1 cellular context compared by ENCODE assay signal in the genomic region with DNA sequence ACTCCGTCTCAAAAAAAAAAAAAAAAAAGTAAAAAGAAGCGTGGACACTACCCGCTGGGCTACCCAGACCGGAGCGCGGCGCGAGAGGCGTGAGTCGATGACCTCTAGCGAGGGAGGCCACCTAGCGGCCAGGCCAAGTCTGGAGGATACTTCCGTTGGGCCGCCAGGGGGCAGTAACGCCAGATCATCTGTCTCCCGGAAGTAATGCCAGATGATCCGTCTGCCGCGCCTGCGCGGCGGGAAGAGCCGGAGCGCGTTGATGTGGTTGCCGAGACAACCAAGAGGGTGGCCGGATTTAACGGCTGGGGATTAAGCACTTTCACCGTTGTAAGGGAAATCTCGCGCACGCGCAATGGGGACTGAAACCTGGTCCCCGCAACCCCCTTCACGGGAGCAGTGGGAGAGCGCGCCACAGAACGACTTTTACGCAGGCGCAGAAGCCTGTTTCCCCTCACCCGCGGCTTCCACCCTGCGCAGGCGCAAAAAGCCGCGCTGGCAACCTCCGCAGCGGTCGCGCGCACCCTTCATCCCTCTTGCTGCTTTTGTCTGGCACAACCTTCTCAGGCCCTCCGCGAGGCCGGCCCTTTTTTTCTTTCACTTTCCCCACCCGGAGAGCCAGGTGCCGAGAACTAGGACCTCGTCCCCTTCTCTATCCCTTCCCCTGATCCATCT.
TF ChIP-seq lines count a peak whose summit lies in the region.

No MANE protein-coding gene starts in this region.

TF ChIP-seq in K562, 482 proteins besides CTCF, POLR2A, EP300 and RAD21 (continued from another document and continues in another):
- TF ChIP-seq, protein P1, sequence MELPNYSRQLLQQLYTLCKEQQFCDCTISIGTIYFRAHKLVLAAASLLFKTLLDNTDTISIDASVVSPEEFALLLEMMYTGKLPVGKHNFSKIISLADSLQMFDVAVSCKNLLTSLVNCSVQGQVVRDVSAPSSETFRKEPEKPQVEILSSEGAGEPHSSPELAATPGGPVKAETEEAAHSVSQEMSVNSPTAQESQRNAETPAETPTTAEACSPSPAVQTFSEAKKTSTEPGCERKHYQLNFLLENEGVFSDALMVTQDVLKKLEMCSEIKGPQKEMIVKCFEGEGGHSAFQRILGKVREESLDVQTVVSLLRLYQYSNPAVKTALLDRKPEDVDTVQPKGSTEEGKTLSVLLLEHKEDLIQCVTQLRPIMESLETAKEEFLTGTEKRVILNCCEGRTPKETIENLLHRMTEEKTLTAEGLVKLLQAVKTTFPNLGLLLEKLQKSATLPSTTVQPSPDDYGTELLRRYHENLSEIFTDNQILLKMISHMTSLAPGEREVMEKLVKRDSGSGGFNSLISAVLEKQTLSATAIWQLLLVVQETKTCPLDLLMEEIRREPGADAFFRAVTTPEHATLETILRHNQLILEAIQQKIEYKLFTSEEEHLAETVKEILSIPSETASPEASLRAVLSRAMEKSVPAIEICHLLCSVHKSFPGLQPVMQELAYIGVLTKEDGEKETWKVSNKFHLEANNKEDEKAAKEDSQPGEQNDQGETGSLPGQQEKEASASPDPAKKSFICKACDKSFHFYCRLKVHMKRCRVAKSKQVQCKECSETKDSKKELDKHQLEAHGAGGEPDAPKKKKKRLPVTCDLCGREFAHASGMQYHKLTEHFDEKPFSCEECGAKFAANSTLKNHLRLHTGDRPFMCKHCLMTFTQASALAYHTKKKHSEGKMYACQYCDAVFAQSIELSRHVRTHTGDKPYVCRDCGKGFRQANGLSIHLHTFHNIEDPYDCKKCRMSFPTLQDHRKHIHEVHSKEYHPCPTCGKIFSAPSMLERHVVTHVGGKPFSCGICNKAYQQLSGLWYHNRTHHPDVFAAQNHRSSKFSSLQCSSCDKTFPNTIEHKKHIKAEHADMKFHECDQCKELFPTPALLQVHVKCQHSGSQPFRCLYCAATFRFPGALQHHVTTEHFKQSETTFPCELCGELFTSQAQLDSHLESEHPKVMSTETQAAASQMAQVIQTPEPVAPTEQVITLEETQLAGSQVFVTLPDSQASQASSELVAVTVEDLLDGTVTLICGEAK (IDR thresholded peaks at IDR 0.05): peak; percentile 88
- TF ChIP-seq, protein P1 (CRISPR knock-in tag; IDR thresholded peaks at IDR 0.05): no peak
- TF ChIP-seq ZNF146 (CRISPR knock-in tag; IDR thresholded peaks at IDR 0.05; ENCODE audit: unreplicated experiment): no peak
- no peak for TF ChIP-seq CHD4 (IDR thresholded peaks at IDR 0.05; ENCODE audit: insufficient read depth, insufficient replicate concordance, low read depth, low read length, poor library complexity, severe bottlenecking)
- TF ChIP-seq ZNF384 (IDR thresholded peaks at IDR 0.05; ENCODE audit: low read depth, low read length): peak; percentile 96
- TF ChIP-seq NCOA1 (IDR thresholded peaks at IDR 0.05; ENCODE audit: low read depth): peak; percentile 87
- no peak for TF ChIP-seq ZNF23 (CRISPR knock-in tag; IDR thresholded peaks at IDR 0.05)
- no peak for TF ChIP-seq PRPF4 (IDR thresholded peaks at IDR 0.05; ENCODE audit: insufficient read depth, low read depth, low read length, poor library complexity, severe bottlenecking)
- no peak for TF ChIP-seq ZNF79 (CRISPR knock-in tag; IDR thresholded peaks at IDR 0.05; ENCODE audit: low read depth)
- TF ChIP-seq YBX1 (IDR thresholded peaks at IDR 0.05): no peak
- TF ChIP-seq SRSF7 (optimal IDR thresholded peaks at IDR 0.05; ENCODE audit: low read depth, low read length): no peak
- peak; percentile 66; the same call in 1 of the 2 replicates for TF ChIP-seq DMBX1 (CRISPR knock-in tag; IDR thresholded peaks at IDR 0.05; ENCODE audit: borderline replicate concordance)
- TF ChIP-seq, protein P2, sequence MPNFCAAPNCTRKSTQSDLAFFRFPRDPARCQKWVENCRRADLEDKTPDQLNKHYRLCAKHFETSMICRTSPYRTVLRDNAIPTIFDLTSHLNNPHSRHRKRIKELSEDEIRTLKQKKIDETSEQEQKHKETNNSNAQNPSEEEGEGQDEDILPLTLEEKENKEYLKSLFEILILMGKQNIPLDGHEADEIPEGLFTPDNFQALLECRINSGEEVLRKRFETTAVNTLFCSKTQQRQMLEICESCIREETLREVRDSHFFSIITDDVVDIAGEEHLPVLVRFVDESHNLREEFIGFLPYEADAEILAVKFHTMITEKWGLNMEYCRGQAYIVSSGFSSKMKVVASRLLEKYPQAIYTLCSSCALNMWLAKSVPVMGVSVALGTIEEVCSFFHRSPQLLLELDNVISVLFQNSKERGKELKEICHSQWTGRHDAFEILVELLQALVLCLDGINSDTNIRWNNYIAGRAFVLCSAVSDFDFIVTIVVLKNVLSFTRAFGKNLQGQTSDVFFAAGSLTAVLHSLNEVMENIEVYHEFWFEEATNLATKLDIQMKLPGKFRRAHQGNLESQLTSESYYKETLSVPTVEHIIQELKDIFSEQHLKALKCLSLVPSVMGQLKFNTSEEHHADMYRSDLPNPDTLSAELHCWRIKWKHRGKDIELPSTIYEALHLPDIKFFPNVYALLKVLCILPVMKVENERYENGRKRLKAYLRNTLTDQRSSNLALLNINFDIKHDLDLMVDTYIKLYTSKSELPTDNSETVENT (CRISPR knock-in tag; IDR thresholded peaks at IDR 0.05): peak; percentile 56
- no peak for TF ChIP-seq NFYB (IDR thresholded peaks at IDR 0.05; ENCODE audit: extremely low read depth, insufficient read length)
- TF ChIP-seq ADNP (tag; IDR thresholded peaks at IDR 0.05): no peak
- TF ChIP-seq, protein P3, sequence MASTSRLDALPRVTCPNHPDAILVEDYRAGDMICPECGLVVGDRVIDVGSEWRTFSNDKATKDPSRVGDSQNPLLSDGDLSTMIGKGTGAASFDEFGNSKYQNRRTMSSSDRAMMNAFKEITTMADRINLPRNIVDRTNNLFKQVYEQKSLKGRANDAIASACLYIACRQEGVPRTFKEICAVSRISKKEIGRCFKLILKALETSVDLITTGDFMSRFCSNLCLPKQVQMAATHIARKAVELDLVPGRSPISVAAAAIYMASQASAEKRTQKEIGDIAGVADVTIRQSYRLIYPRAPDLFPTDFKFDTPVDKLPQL (IDR thresholded peaks at IDR 0.05; ENCODE audit: extremely low read depth, insufficient read length): no peak
- peak; percentile 86; the same call in 1 of the 2 replicates for TF ChIP-seq KDM2B (CRISPR knock-in tag; IDR thresholded peaks at IDR 0.05)
- TF ChIP-seq, protein P4, sequence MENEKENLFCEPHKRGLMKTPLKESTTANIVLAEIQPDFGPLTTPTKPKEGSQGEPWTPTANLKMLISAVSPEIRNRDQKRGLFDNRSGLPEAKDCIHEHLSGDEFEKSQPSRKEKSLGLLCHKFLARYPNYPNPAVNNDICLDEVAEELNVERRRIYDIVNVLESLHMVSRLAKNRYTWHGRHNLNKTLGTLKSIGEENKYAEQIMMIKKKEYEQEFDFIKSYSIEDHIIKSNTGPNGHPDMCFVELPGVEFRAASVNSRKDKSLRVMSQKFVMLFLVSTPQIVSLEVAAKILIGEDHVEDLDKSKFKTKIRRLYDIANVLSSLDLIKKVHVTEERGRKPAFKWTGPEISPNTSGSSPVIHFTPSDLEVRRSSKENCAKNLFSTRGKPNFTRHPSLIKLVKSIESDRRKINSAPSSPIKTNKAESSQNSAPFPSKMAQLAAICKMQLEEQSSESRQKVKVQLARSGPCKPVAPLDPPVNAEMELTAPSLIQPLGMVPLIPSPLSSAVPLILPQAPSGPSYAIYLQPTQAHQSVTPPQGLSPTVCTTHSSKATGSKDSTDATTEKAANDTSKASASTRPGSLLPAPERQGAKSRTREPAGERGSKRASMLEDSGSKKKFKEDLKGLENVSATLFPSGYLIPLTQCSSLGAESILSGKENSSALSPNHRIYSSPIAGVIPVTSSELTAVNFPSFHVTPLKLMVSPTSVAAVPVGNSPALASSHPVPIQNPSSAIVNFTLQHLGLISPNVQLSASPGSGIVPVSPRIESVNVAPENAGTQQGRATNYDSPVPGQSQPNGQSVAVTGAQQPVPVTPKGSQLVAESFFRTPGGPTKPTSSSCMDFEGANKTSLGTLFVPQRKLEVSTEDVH (IDR thresholded peaks at IDR 0.05; ENCODE audit: low read depth, partially characterized antibody): peak; percentile 98
- TF ChIP-seq ETV6 (IDR thresholded peaks at IDR 0.05; ENCODE audit: borderline replicate concordance in 1 of 2, low read depth in 2 of 2, low read length in 1 of 2): no peak; a peak in 1 of 4 replicates
- TF ChIP-seq ETV6 (CRISPR knock-in tag; IDR thresholded peaks at IDR 0.05; ENCODE audit: borderline replicate concordance): no peak
- TF ChIP-seq STAT5A (IDR thresholded peaks at IDR 0.05; ENCODE audit: borderline replicate concordance, low read length): no peak
- TF ChIP-seq NFE2L1 (tag; IDR thresholded peaks at IDR 0.05; ENCODE audit: borderline replicate concordance, low read depth): no peak
- TF ChIP-seq, protein P5, sequence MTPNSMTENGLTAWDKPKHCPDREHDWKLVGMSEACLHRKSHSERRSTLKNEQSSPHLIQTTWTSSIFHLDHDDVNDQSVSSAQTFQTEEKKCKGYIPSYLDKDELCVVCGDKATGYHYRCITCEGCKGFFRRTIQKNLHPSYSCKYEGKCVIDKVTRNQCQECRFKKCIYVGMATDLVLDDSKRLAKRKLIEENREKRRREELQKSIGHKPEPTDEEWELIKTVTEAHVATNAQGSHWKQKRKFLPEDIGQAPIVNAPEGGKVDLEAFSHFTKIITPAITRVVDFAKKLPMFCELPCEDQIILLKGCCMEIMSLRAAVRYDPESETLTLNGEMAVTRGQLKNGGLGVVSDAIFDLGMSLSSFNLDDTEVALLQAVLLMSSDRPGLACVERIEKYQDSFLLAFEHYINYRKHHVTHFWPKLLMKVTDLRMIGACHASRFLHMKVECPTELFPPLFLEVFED (CRISPR knock-in tag; conservative IDR thresholded peaks at IDR 0.05): peak; percentile 67; the same call in 1 of the 2 replicates
- peak; percentile 15 for TF ChIP-seq KDM5B (IDR thresholded peaks at IDR 0.05; ENCODE audit: insufficient replicate concordance, low read depth, low read length)
- peak; percentile 69; the same call in 1 of the 2 replicates for TF ChIP-seq ZNF263 (CRISPR knock-in tag; IDR thresholded peaks at IDR 0.05; ENCODE audit: borderline replicate concordance)
- no peak for TF ChIP-seq ZNF324 (CRISPR knock-in tag; IDR thresholded peaks at IDR 0.05)
- TF ChIP-seq BCL6 (CRISPR knock-in tag; IDR thresholded peaks at IDR 0.05): no peak
- TF ChIP-seq GATA2 (CRISPR knock-in tag; IDR thresholded peaks at IDR 0.05): no peak
- TF ChIP-seq RBFOX2 (IDR thresholded peaks at IDR 0.05; ENCODE audit: low read depth, low read length): peak; percentile 89
- TF ChIP-seq, protein P6, sequence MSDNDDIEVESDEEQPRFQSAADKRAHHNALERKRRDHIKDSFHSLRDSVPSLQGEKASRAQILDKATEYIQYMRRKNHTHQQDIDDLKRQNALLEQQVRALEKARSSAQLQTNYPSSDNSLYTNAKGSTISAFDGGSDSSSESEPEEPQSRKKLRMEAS (CRISPR knock-in tag; IDR thresholded peaks at IDR 0.05): peak; percentile 75
- no peak for TF ChIP-seq NR3C1 (CRISPR knock-in tag; IDR thresholded peaks at IDR 0.05)
- TF ChIP-seq, protein P7, sequence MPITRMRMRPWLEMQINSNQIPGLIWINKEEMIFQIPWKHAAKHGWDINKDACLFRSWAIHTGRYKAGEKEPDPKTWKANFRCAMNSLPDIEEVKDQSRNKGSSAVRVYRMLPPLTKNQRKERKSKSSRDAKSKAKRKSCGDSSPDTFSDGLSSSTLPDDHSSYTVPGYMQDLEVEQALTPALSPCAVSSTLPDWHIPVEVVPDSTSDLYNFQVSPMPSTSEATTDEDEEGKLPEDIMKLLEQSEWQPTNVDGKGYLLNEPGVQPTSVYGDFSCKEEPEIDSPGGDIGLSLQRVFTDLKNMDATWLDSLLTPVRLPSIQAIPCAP (CRISPR knock-in tag; IDR thresholded peaks at IDR 0.05; ENCODE audit: borderline replicate concordance): no peak
- 0 out of 2 replicates have a peak, but pooled peaks have one; percentile 37 for TF ChIP-seq ZNF436 (CRISPR knock-in tag; IDR thresholded peaks at IDR 0.05)
- TF ChIP-seq, protein P8, sequence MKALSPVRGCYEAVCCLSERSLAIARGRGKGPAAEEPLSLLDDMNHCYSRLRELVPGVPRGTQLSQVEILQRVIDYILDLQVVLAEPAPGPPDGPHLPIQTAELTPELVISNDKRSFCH (CRISPR knock-in tag; IDR thresholded peaks at IDR 0.05): no peak
- TF ChIP-seq, protein P8 (tag; IDR thresholded peaks at IDR 0.05): 0 out of 2 replicates have a peak, but pooled peaks have one; percentile 60
- TF ChIP-seq, protein P9, sequence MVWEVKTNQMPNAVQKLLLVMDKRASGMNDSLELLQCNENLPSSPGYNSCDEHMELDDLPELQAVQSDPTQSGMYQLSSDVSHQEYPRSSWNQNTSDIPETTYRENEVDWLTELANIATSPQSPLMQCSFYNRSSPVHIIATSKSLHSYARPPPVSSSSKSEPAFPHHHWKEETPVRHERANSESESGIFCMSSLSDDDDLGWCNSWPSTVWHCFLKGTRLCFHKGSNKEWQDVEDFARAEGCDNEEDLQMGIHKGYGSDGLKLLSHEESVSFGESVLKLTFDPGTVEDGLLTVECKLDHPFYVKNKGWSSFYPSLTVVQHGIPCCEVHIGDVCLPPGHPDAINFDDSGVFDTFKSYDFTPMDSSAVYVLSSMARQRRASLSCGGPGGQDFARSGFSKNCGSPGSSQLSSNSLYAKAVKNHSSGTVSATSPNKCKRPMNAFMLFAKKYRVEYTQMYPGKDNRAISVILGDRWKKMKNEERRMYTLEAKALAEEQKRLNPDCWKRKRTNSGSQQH (CRISPR knock-in tag; IDR thresholded peaks at IDR 0.05): peak; percentile 39; the same call in 1 of the 2 replicates
- no peak; the same call in 1 of the 2 replicates for TF ChIP-seq NFIC (IDR thresholded peaks at IDR 0.05)
- peak; percentile 38 for TF ChIP-seq POLR2AphosphoS5 (IDR thresholded peaks at IDR 0.05; ENCODE audit: control insufficient read depth, insufficient read depth, low read depth, low read length)
- TF ChIP-seq BRD9 (IDR thresholded peaks at IDR 0.05; ENCODE audit: low read depth, partially characterized antibody): peak; percentile 84
